8 cellular contexts compared by ENCODE assay signal in genomic region chr2:219552382-219553167, GRCh38. TPM values are rescaled to one million over a fixed set of nuclear protein-coding genes. Genes with fewer than 3 reads are reported as not detected.
DNase-seq lines count a peak whose midpoint lies in the region; ATAC-seq and TF ChIP-seq lines count a peak whose summit lies in the region.

No MANE protein-coding gene starts in this region.

- H3K27ac Mint-ChIP-seq in CD4-positive, alpha-beta T cell = no peak overlapping the region
- H3K27ac Mint-ChIP-seq in natural killer cell = peak overlapping the region in 1 of 2 donors; percentile 87
- no peak overlapping the region for H3K27ac Mint-ChIP-seq in stimulated activated effector memory CD8-positive, alpha-beta T cell treated with anti-CD3 and anti-CD28 coated beads, Interleukin-12 subunit alpha, Interleukin-12 subunit beta, amount 100 ng/mL, for 72 hours

- no peak overlapping the region for H3K27ac ChIP-seq in CD4-positive, alpha-beta T cell (ENCODE audit: low read depth, low read length)
- no peak overlapping the region for H3K27ac ChIP-seq in PC-3 (ENCODE audit: low read length)

- BruUV-seq in PC-3 (replicated peaks; lab: Mats Ljungman, UMichigan) = no TSS peak

- ATAC-seq in CD4-positive, alpha-beta T cell (ENCODE audit: poor library complexity) = peak; percentile 85
- peak; percentile 95 for ATAC-seq in GM19463 (IDR thresholded peaks at IDR 0.05; ENCODE audit: unreplicated experiment)
- ATAC-seq in HG03565 (IDR thresholded peaks at IDR 0.05; ENCODE audit: unreplicated experiment) = peak; percentile 84
- ATAC-seq in PC-3 = peak; percentile 88
- peak; percentile 92 to 95 (median 94) for ATAC-seq in natural killer cell
- peak; percentile 89 for ATAC-seq in stimulated activated effector memory CD8-positive, alpha-beta T cell treated with anti-CD3 and anti-CD28 coated beads, Interleukin-12 subunit alpha, Interleukin-12 subunit beta, amount 100 ng/mL, for 72 hours

- no peaks in the 10 kb centered on the region for H3K36me3 Mint-ChIP-seq in CD4-positive, alpha-beta T cell (ENCODE audit: low read depth)
- H3K36me3 Mint-ChIP-seq in natural killer cell = no peaks in the 10 kb centered on the region
- no peaks in the 10 kb centered on the region for H3K36me3 Mint-ChIP-seq in stimulated activated effector memory CD8-positive, alpha-beta T cell treated with anti-CD3 and anti-CD28 coated beads, Interleukin-12 subunit alpha, Interleukin-12 subunit beta, amount 100 ng/mL, for 72 hours

- H3F3A ChIP-seq in PC-3 (ENCODE audit: low read length, unreplicated experiment) = no peaks in the 10 kb centered on the region

- H3K27me3 Mint-ChIP-seq in CD4-positive, alpha-beta T cell = peaks cover 58% of the 10 kb centered on the region
- H3K27me3 Mint-ChIP-seq in natural killer cell (ENCODE audit: low read depth in 2 of 2) = peaks cover 8 to 27% of the 10 kb centered on the region in 2 donors

- no peaks in the 10 kb centered on the region for H4K20me1 ChIP-seq in PC-3 (ENCODE audit: low read length)

- H3K4me2 ChIP-seq in PC-3 (ENCODE audit: low read length) = peak overlapping the region; percentile 93

- peaks cover 50% of the 10 kb centered on the region for H3K27me3 ChIP-seq in CD4-positive, alpha-beta T cell (ENCODE audit: control insufficient read depth, insufficient read depth, low read length)
- no peaks in the 10 kb centered on the region for H3K27me3 ChIP-seq in PC-3 (ENCODE audit: low read length)

- no peak for TF ChIP-seq CTCF in CD4-positive, alpha-beta T cell (IDR thresholded peaks at IDR 0.05)
- TF ChIP-seq CTCF in PC-3 (conservative IDR thresholded peaks at IDR 0.05; ENCODE audit: low read depth, low read length) = no peak
- no peak for TF ChIP-seq CTCF in natural killer cell (IDR thresholded peaks at IDR 0.05)

- CTCF ChIA-PET in CD4-positive, alpha-beta T cell (lab: Charles Lee) = interaction anchor here (1.0 to 3.1 kb wide), 4 partner anchors 10 to 164 kb away, joined by 3 to 9 read pairs (median 3); partner anchors contain the start of gene STK11IP
- CTCF ChIA-PET in PC-3 (lab: Charles Lee) = interaction anchor here (0.5 kb wide), 2 partner anchors 11 to 506 kb away, joined by 3 to 7 read pairs; no protein-coding TSS in a partner anchor

- peak overlapping the region; percentile 86 for H3K4me3 Mint-ChIP-seq in CD4-positive, alpha-beta T cell
- H3K4me3 Mint-ChIP-seq in natural killer cell = peak overlapping the region; percentile 79
- peak overlapping the region; percentile 81 for H3K4me3 Mint-ChIP-seq in stimulated activated effector memory CD8-positive, alpha-beta T cell treated with anti-CD3 and anti-CD28 coated beads, Interleukin-12 subunit alpha, Interleukin-12 subunit beta, amount 100 ng/mL, for 72 hours

- intact Hi-C loops in CD4-positive, alpha-beta T cell (cut with DNase I, micrococcal nuclease) = loop anchor here (1.0 kb wide), 2 partner anchors 11 to 45 kb away; partner anchors contain the start of gene STK11IP (in 1 of the 2)
- intact Hi-C loops in PC-3 (cut with micrococcal nuclease) (no loop called here), natural killer cell (cut with micrococcal nuclease) (loop anchor here (1.0 to 2.0 kb wide), 2 partner anchors 8 to 46 kb away; partner anchors contain the start of gene TMEM198)

- H3K4me3 ChIP-seq in PC-3 (ENCODE audit: low read length) = peak overlapping the region; percentile 72

- POLR2A ChIA-PET in CD4-positive, alpha-beta T cell (lab: Charles Lee) = interaction anchor here (0.6 to 2.0 kb wide), 3 partner anchors 9 to 273 kb away, joined by 3 to 17 read pairs (median 4); partner anchors contain the start of genes CHPF, DNAJB2 and TMEM198
- POLR2A ChIA-PET in PC-3 (lab: Charles Lee; ENCODE audit: unreplicated experiment) = no interaction called here

- peaks cover 9% of the 10 kb centered on the region for H3K4me1 ChIP-seq in PC-3 (ENCODE audit: insufficient read depth, low read length)

- no peaks in the 10 kb centered on the region for H3K9me3 Mint-ChIP-seq in CD4-positive, alpha-beta T cell
- no peaks in the 10 kb centered on the region for H3K9me3 Mint-ChIP-seq in natural killer cell
- no peaks in the 10 kb centered on the region for H3K9me3 Mint-ChIP-seq in stimulated activated effector memory CD8-positive, alpha-beta T cell treated with anti-CD3 and anti-CD28 coated beads, Interleukin-12 subunit alpha, Interleukin-12 subunit beta, amount 100 ng/mL, for 72 hours

- DNase-seq in CD4-positive, alpha-beta T cell = peak; percentile 53 to 80 (median 69)
- DNase-seq in PC-3 (peak; percentile 83), fibroblast of peridontal ligament (ENCODE audit: extremely low read depth) (peak; percentile 61), natural killer cell (peak; percentile 89)
- peak; percentile 50 to 64 for DNase-seq in activated T-helper 1 cell treated with anti-CD3 and anti-CD28 coated beads, Interleukin-2, amount 50 U/mL, for 16 hours (ENCODE audit: low read depth in 1 of 2, low spot score in 1 of 2)
- peak; percentile 80 to 94 for DNase-seq in stimulated activated effector memory CD8-positive, alpha-beta T cell treated with anti-CD3 and anti-CD28 coated beads, Interleukin-12 subunit alpha, Interleukin-12 subunit beta, amount 100 ng/mL, for 72 hours (ENCODE audit: low spot score in 2 of 2)

- peak overlapping the region; percentile 5; the same call in 1 of the 2 replicates for H3K9ac ChIP-seq in PC-3 (ENCODE audit: low read length)

- peak overlapping the region; percentile 86 for H2AFZ ChIP-seq in PC-3 (ENCODE audit: low read length)

- no peaks in the 10 kb centered on the region for H3K79me2 ChIP-seq in PC-3 (ENCODE audit: low read length)

- H3K4me1 Mint-ChIP-seq in CD4-positive, alpha-beta T cell (ENCODE audit: low read depth) = peaks cover 17% of the 10 kb centered on the region
- peaks cover 5 to 17% of the 10 kb centered on the region in 2 donors for H3K4me1 Mint-ChIP-seq in natural killer cell
- peaks cover 12% of the 10 kb centered on the region for H3K4me1 Mint-ChIP-seq in stimulated activated effector memory CD8-positive, alpha-beta T cell treated with anti-CD3 and anti-CD28 coated beads, Interleukin-12 subunit alpha, Interleukin-12 subunit beta, amount 100 ng/mL, for 72 hours

- no peaks in the 10 kb centered on the region for H3K9me3 ChIP-seq in CD4-positive, alpha-beta T cell (ENCODE audit: control insufficient read depth, low read length)
- H3K9me3 ChIP-seq in PC-3 (ENCODE audit: low read length) = no peaks in the 10 kb centered on the region

- no peaks in the 10 kb centered on the region for H3K36me3 ChIP-seq in PC-3 (ENCODE audit: low read depth, low read length)

- H3K9me2 ChIP-seq in PC-3 (replicated peaks; ENCODE audit: low read length) = no peaks in the 10 kb centered on the region

RNA-seq across cellular contexts. Expression of gene TMEM198, which starts 8.7 kb away (rescaled TPM):
- under 1 TPM; 0.47 to 0.91 TPM for total RNA-seq in CD4-positive, alpha-beta T cell
- total RNA-seq in PC-3 (2014; rRNA removed) (1.1 and 5.2 TPM in 2 replicates), natural killer cell (1 to 10 TPM; 1.7 to 2.3 (median 1.8) TPM)

RNA-seq across cellular contexts. Expression of gene CHPF, which starts 9.0 kb away (rescaled TPM):
- total RNA-seq in CD4-positive, alpha-beta T cell = 1 to 10 TPM; 6.5 to 7.1 TPM
- total RNA-seq in PC-3 (2014; rRNA removed) (139 and 210 TPM in 2 replicates), natural killer cell (10 to 100 TPM in 2 of 3 donors, 1 to 10 TPM in 1; 9.6 to 19.2 (median 12.7) TPM)

RNA-seq across cellular contexts. Expression of gene OBSL1, which starts 18.8 kb away (rescaled TPM):
- under 1 TPM; 0.31 to 0.49 TPM for total RNA-seq in CD4-positive, alpha-beta T cell
- total RNA-seq in PC-3 (2014; rRNA removed) (122 and 148 TPM in 2 replicates), natural killer cell (1 to 10 TPM in 1 of 3 donors, under 1 TPM in 2; 0.07 to 8.8 (median 0.32) TPM)

RNA-seq across cellular contexts. Expression of gene INHA, which starts 19.5 kb away (rescaled TPM):
- total RNA-seq in CD4-positive, alpha-beta T cell = not detected
- total RNA-seq in PC-3 (2014; rRNA removed) = 1.3 and 1.5 TPM in 2 replicates
- not detected for total RNA-seq in natural killer cell

RNA-seq across cellular contexts. Expression of gene ASIC4, which starts 38.3 kb away (rescaled TPM):
- total RNA-seq in CD4-positive, alpha-beta T cell = under 1 TPM; 0.08 to 0.17 TPM
- 0.11 TPM in 1 of 2 replicates, not detected in the other for total RNA-seq in PC-3 (2014; rRNA removed)
- total RNA-seq in natural killer cell = under 1 TPM in 2 of 3 donors, not detected in 1; 0.12 to 0.20 TPM

Comparison
In these comparisons a context has a peak if more than half of its experiments do, and no peak if none do; other contexts are left out.
1. RNA of gene OBSL1, which starts 18.8 kb away (total RNA-seq): 122 to 148 TPM in PC-3; 0.31 to 0.49 TPM in CD4-positive, alpha-beta T cell and 0.07 to 8.8 TPM in natural killer cell; every median in the first group is over 10 times any median in the second.
2. Peak in every context shown above with its lines, with median percentiles within 50 percentile points of each other: ATAC-seq, DNase-seq and H3K4me3 Mint-ChIP-seq.